In the genomic region with DNA sequence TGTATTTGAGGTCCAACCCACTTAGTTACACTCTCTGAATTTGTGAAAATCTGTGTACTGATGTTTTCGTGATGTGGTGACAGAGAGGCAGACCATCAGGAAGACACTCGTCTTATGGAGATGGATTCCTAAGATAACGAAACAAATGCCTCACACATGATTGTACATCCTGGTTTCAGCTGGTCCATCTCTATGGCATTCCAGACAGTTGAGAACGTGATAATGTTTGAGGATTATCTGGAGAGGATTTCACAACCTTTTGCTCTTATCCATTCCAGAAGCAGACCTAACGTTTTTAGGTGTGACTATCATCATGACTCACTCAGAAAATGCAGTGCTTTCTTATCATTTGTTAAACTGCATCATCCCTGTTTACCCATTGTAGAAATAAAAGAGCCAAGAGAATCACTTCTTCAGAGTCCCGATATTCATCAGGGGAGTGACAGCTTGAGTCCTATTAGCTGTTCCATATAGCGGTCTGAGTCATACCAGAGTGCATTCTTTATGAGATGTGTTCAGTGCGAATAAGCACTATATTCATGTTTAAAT, we compare ENCODE assay signal across 16 cellular contexts.
A peak's percentile ranks its signal among the peaks of the same experiment; 100 is the strongest.
DNase-seq lines count a peak whose midpoint lies in the region; ATAC-seq and TF ChIP-seq lines count a peak whose summit lies in the region.
"Had no signal": no experiment of that assay in that cellular context is flagged by ENCODE, and none has a peak within 500 bp of the region (broad histone marks: within the 10 kb centered on the region; RNA-seq: fewer than 3 reads in every experiment).

No MANE protein-coding gene starts in this region.

- H3K4me3 ChIP-seq in ACC112 (ENCODE audit: low read depth, low read length) (peak overlapping the region; percentile 41), hepatocyte (no peak overlapping the region)
- H3K4me3 ChIP-seq in CD8-positive, alpha-beta memory T cell (ENCODE audit: low read length) = no peak overlapping the region
- H3K4me3 ChIP-seq: BLaER1 treated with 17β-estradiol and CSF1 and Interleukin-3, amounts not matched to agents 10 nM and 100 nM; K562; tibial artery had no signal

- no peaks in the 10 kb centered on the region for H3K79me2 ChIP-seq in ACC112 (ENCODE audit: control insufficient read depth, insufficient read depth, low read length, unreplicated experiment)
- H3K79me2 ChIP-seq in hepatocyte = no peaks in the 10 kb centered on the region

- peaks cover 44% of the 10 kb centered on the region for H3K4me1 ChIP-seq in ACC112 (ENCODE audit: control insufficient read depth, insufficient read depth, low read length, unreplicated experiment)
- peaks cover 5% of the 10 kb centered on the region for H3K4me1 ChIP-seq in hepatocyte (ENCODE audit: insufficient read depth)
- no peaks in the 10 kb centered on the region for H3K4me1 ChIP-seq in CD8-positive, alpha-beta memory T cell (ENCODE audit: insufficient read depth, low read length)
- H3K4me1 ChIP-seq: tibial artery had no signal

- peaks cover 3% of the 10 kb centered on the region for H3K27me3 Mint-ChIP-seq in HFFc6 (ENCODE audit: insufficient read depth)
- H3K27me3 Mint-ChIP-seq in CD8-positive, alpha-beta memory T cell = peaks cover 4 to 6% of the 10 kb centered on the region in 2 donors

- H3K9me3 Mint-ChIP-seq in HFFc6 = no peaks in the 10 kb centered on the region
- no peaks in the 10 kb centered on the region for H3K9me3 Mint-ChIP-seq in CD8-positive, alpha-beta memory T cell
- H3K9me3 Mint-ChIP-seq: activated naive CD4-positive, alpha-beta T cell treated with anti-CD3 and anti-CD28 coated beads, Interleukin-2, amount 50 U/mL, for 24 hours; effector memory CD8-positive, alpha-beta T cell had no signal

- H3K9me3 ChIP-seq in hepatocyte (ENCODE audit: low read depth) = no peaks in the 10 kb centered on the region
- H3K9me3 ChIP-seq in CD8-positive, alpha-beta memory T cell (ENCODE audit: low read length) = no peaks in the 10 kb centered on the region
- H3K9me3 ChIP-seq: BLaER1 treated with 17β-estradiol and CSF1 and Interleukin-3, amounts not matched to agents 10 nM and 100 nM; tibial artery had no signal

- peak overlapping the region; percentile 67 for H3K4me3 Mint-ChIP-seq in HFFc6
- H3K4me3 Mint-ChIP-seq in CD8-positive, alpha-beta memory T cell = no peak overlapping the region
- H3K4me3 Mint-ChIP-seq: activated CD8-positive, alpha-beta T cell treated with anti-CD3 and anti-CD28 coated beads, Interleukin-2, amount 10 ng/mL, durations not matched to agents 7 days and 5 days; activated naive CD4-positive, alpha-beta T cell treated with anti-CD3 and anti-CD28 coated beads, Interleukin-2, amount 50 U/mL, for 24 hours; effector memory CD8-positive, alpha-beta T cell had no signal

- peaks cover 30% of the 10 kb centered on the region for H3K36me3 Mint-ChIP-seq in HFFc6 (ENCODE audit: low read depth)
- H3K36me3 Mint-ChIP-seq in CD8-positive, alpha-beta memory T cell = no peaks in the 10 kb centered on the region
- H3K36me3 Mint-ChIP-seq: activated naive CD4-positive, alpha-beta T cell treated with anti-CD3 and anti-CD28 coated beads, Interleukin-2, amount 50 U/mL, for 24 hours had no signal

- H3K9me2 ChIP-seq in hepatocyte (replicated peaks; ENCODE audit: insufficient read depth) = no peaks in the 10 kb centered on the region

- WGBS in hepatocyte (ENCODE audit: low lambda C conversion rate, missing lambda C conversion rate) = 34% methylated on average over 8 of the region's 8 CpGs

- no peak overlapping the region for H3K4me2 ChIP-seq in hepatocyte
- H3K4me2 ChIP-seq: BLaER1 treated with 17β-estradiol and CSF1 and Interleukin-3, amounts not matched to agents 10 nM and 100 nM had no signal

- 0 out of 2 replicates have a peak, but pooled peaks cover 4% of the 10 kb centered on the region for H3K36me3 ChIP-seq in ACC112 (ENCODE audit: insufficient read depth, low read length)
- H3K36me3 ChIP-seq in hepatocyte (replicated peaks; ENCODE audit: insufficient read depth, low read depth) = no peaks in the 10 kb centered on the region
- H3K36me3 ChIP-seq in CD8-positive, alpha-beta memory T cell (ENCODE audit: insufficient read depth, low read length) = no peaks in the 10 kb centered on the region
- H3K36me3 ChIP-seq: BLaER1 treated with 17β-estradiol and CSF1 and Interleukin-3, amounts not matched to agents 10 nM and 100 nM; tibial artery had no signal

- POLR2A ChIA-PET in CD8-positive, alpha-beta memory T cell (lab: Charles Lee) = no interaction called here

- CTCF ChIA-PET in CD8-positive, alpha-beta memory T cell (lab: Charles Lee) = no interaction called here

- H2AFZ ChIP-seq in ACC112 (ENCODE audit: low read length, unreplicated experiment) (peak overlapping the region; percentile 53), hepatocyte (no peak overlapping the region)

- H3K27ac ChIP-seq in ACC112 (ENCODE audit: low read depth, low read length) = peak overlapping the region; percentile 96
- peak overlapping the region; percentile 31 for H3K27ac ChIP-seq in hepatocyte
- no peak overlapping the region for H3K27ac ChIP-seq in CD8-positive, alpha-beta memory T cell (ENCODE audit: low read depth, low read length)
- H3K27ac ChIP-seq: BLaER1 treated with 17β-estradiol and CSF1 and Interleukin-3, amounts not matched to agents 10 nM and 100 nM; tibial artery had no signal

- H3K27me3 ChIP-seq in ACC112 (ENCODE audit: insufficient read depth, low read length) = no peaks in the 10 kb centered on the region
- no peaks in the 10 kb centered on the region for H3K27me3 ChIP-seq in hepatocyte
- H3K27me3 ChIP-seq in CD8-positive, alpha-beta memory T cell (ENCODE audit: insufficient read depth, low read length, poor library complexity, severe bottlenecking) = no peaks in the 10 kb centered on the region
- H3K27me3 ChIP-seq: BLaER1 treated with 17β-estradiol and CSF1 and Interleukin-3, amounts not matched to agents 10 nM and 100 nM; tibial artery had no signal

- peak; percentile 98 for DNase-seq in HFFc6
- peak; percentile 100 for DNase-seq in amniotic epithelial cell (ENCODE audit: low read depth)
- DNase-seq in hepatocyte (ENCODE audit: low spot score) = peak; percentile 40
- DNase-seq in CD8-positive, alpha-beta memory T cell = no peak
- DNase-seq in activated effector memory CD4-positive, alpha-beta T cell treated with anti-CD3 and anti-CD28 coated beads, Interleukin-2, amount 50 U/mL, for 16 hours = no peak
- DNase-seq in mucosa of gallbladder (ENCODE audit: low spot score) = no peak
- DNase-seq: activated CD8-positive, alpha-beta T cell treated with anti-CD3 and anti-CD28 coated beads, Interleukin-2, amount 10 ng/mL, durations not matched to agents 7 days and 5 days; effector memory CD8-positive, alpha-beta T cell; NCI-H2029 treated with DMSO at 0.1 percent for 48 hours; T-helper 2 cell; tibial artery had no signal

- H4K20me1 ChIP-seq in hepatocyte (ENCODE audit: insufficient read depth, poor library complexity, severe bottlenecking) = no peaks in the 10 kb centered on the region
- H4K20me1 ChIP-seq: BLaER1 treated with 17β-estradiol and CSF1 and Interleukin-3, amounts not matched to agents 10 nM and 100 nM had no signal

- no peak for TF ChIP-seq CTCF in HFFc6 (IDR thresholded peaks at IDR 0.05)
- no peak for TF ChIP-seq CTCF in hepatocyte (IDR thresholded peaks at IDR 0.05; ENCODE audit: poor library complexity)

- peaks cover 70% of the 10 kb centered on the region for H3K4me1 Mint-ChIP-seq in HFFc6 (ENCODE audit: low read depth)
- H3K4me1 Mint-ChIP-seq in CD8-positive, alpha-beta memory T cell = no peaks in the 10 kb centered on the region
- H3K4me1 Mint-ChIP-seq: activated naive CD4-positive, alpha-beta T cell treated with anti-CD3 and anti-CD28 coated beads, Interleukin-2, amount 50 U/mL, for 24 hours had no signal

- H3K27ac Mint-ChIP-seq in HFFc6 = peak overlapping the region; percentile 94
- H3K27ac Mint-ChIP-seq in CD8-positive, alpha-beta memory T cell = no peak overlapping the region
- H3K27ac Mint-ChIP-seq: activated CD8-positive, alpha-beta T cell treated with anti-CD3 and anti-CD28 coated beads, Interleukin-2, amount 10 ng/mL, durations not matched to agents 7 days and 5 days; activated naive CD4-positive, alpha-beta T cell treated with anti-CD3 and anti-CD28 coated beads, Interleukin-2, amount 50 U/mL, for 24 hours; effector memory CD8-positive, alpha-beta T cell had no signal

- ATAC-seq in GM18511 (IDR thresholded peaks at IDR 0.05; ENCODE audit: unreplicated experiment) = no peak
- ATAC-seq: activated CD8-positive, alpha-beta T cell treated with anti-CD3 and anti-CD28 coated beads, Interleukin-2, amount 10 ng/mL, durations not matched to agents 7 days and 5 days; effector memory CD8-positive, alpha-beta T cell; K562 had no signal

Comparison
In these comparisons a context has a peak if more than half of its experiments do, and no peak if none do; other contexts are left out.
1. DNase-seq: peak in HFFc6 (single experiment), amniotic epithelial cell (single experiment) and hepatocyte (single experiment); none in CD8-positive, alpha-beta memory T cell (0 of 5), activated effector memory CD4-positive, alpha-beta T cell treated with anti-CD3 and anti-CD28 coated beads, Interleukin-2, amount 50 U/mL, for 16 hours (single experiment) and mucosa of gallbladder (single experiment).